Comparison of ENCODE assay signal across 17 cellular contexts in genomic region chr7:44060091-44060947, GRCh38. TPM values are rescaled to one million over a fixed set of nuclear protein-coding genes. Genes with fewer than 3 reads are reported as not detected.
DNase-seq lines count a peak whose midpoint lies in the region; ATAC-seq and TF ChIP-seq lines count a peak whose summit lies in the region.
"Had no signal": no experiment of that assay in that cellular context is flagged by ENCODE, and none has a peak within 500 bp of the region (broad histone marks: within the 10 kb centered on the region; RNA-seq: fewer than 3 reads in every experiment).

No MANE protein-coding gene starts in this region.

- no peak overlapping the region for H3K4me2 ChIP-seq in neural progenitor cell

- H3K4me3 ChIP-seq in upper lobe of right lung (no peak overlapping the region), neural progenitor cell (no peak overlapping the region)
- H3K4me3 ChIP-seq: breast epithelium had no signal

- H3K36me3 Mint-ChIP-seq in chondrocyte (ENCODE audit: low read depth): peaks cover 46% of the 10 kb centered on the region
- peaks cover 26% of the 10 kb centered on the region for H3K36me3 Mint-ChIP-seq in neural progenitor cell

- intact Hi-C loops in Right ventricle myocardium inferior (cut with DNase I): loop anchor here (10.0 kb wide), 1 partner anchor 424 kb away; no protein-coding TSS in a partner anchor
- intact Hi-C loops in Right ventricle myocardium superior (cut with DNase I): no loop called here
- intact Hi-C loops in upper lobe of right lung (cut with DNase I): no loop called here

- H3K9me3 ChIP-seq in upper lobe of right lung (no peaks in the 10 kb centered on the region), neural progenitor cell (ENCODE audit: low read depth) (no peaks in the 10 kb centered on the region)
- H3K9me3 ChIP-seq: breast epithelium had no signal

- no peaks in the 10 kb centered on the region for H3K79me2 ChIP-seq in neural progenitor cell (ENCODE audit: low read depth)

- H3K9ac ChIP-seq in neural progenitor cell: no peak overlapping the region

- in situ Hi-C loops in GM13977 (cut with MboI; ENCODE audit: low pct_unique_long_range_greater_than_20kb, low sequenced_read_pairs, unreplicated experiment): no loop called here

- ATAC-seq in Right ventricle myocardium inferior: peak; percentile 11
- ATAC-seq in Right ventricle myocardium superior (ENCODE audit: poor library complexity): no peak
- no peak for ATAC-seq in upper lobe of right lung
- ATAC-seq: esophagus mucosa had no signal

- peaks cover 12% of the 10 kb centered on the region for H3F3A ChIP-seq in neural progenitor cell (ENCODE audit: low read depth)

- no peak overlapping the region for H2AFZ ChIP-seq in neural progenitor cell (replicated peaks)

- H3K27me3 ChIP-seq in upper lobe of right lung (no peaks in the 10 kb centered on the region), neural progenitor cell (no peaks in the 10 kb centered on the region)
- H3K27me3 ChIP-seq: breast epithelium had no signal

- H3K27ac ChIP-seq in upper lobe of right lung (no peak overlapping the region), neural progenitor cell (no peak overlapping the region)
- H3K27ac ChIP-seq: breast epithelium had no signal

- H3K27me3 Mint-ChIP-seq in chondrocyte (ENCODE audit: low read depth) (no peaks in the 10 kb centered on the region), neural progenitor cell (ENCODE audit: insufficient read depth, low read depth) (peaks cover 6% of the 10 kb centered on the region)

- H3K4me1 Mint-ChIP-seq in chondrocyte (ENCODE audit: low read depth): peaks cover 9% of the 10 kb centered on the region
- peaks cover 9% of the 10 kb centered on the region for H3K4me1 Mint-ChIP-seq in neural progenitor cell

- DNase-seq in Right ventricle myocardium inferior (ENCODE audit: missing footprints) (peak; percentile 28), Right ventricle myocardium superior (no peak), chondrocyte (ENCODE audit: low spot score) (peak; percentile 64), mesenteric fat pad (ENCODE audit: low spot score) (peak; percentile 59), upper lobe of right lung (peak; percentile 55), cerebellar nuclear complex (lab: John Stamatoyannopoulos, UW) (no peak), neural progenitor cell (ENCODE audit: low spot score) (no peak), GM13977 (ENCODE audit: low spot score) (no peak)
- DNase-seq: DND-41; mammary epithelial cell; MM.1S; NCI-H1694; NK-92 treated with Interleukin-12 subunit alpha and Interleukin-12 subunit beta, amount 100 ng/mL, for 24 hours had no signal

- no peaks in the 10 kb centered on the region for H3K9me3 Mint-ChIP-seq in chondrocyte (ENCODE audit: low read depth)
- H3K9me3 Mint-ChIP-seq in neural progenitor cell: no peaks in the 10 kb centered on the region
- H3K9me3 Mint-ChIP-seq: neural crest cell had no signal

- peaks cover 3% of the 10 kb centered on the region for H3K4me1 ChIP-seq in upper lobe of right lung
- H3K4me1 ChIP-seq in neural progenitor cell: peaks cover 19% of the 10 kb centered on the region

- peaks cover 15% of the 10 kb centered on the region for H4K20me1 ChIP-seq in neural progenitor cell (ENCODE audit: low read depth)

- H3K27ac Mint-ChIP-seq in chondrocyte (ENCODE audit: unreplicated experiment): no peak overlapping the region
- no peak overlapping the region for H3K27ac Mint-ChIP-seq in neural progenitor cell

- H3K4me3 Mint-ChIP-seq in chondrocyte (ENCODE audit: unreplicated experiment): no peak overlapping the region
- H3K4me3 Mint-ChIP-seq in neural progenitor cell: no peak overlapping the region
- H3K4me3 Mint-ChIP-seq: neural crest cell had no signal

- H3K36me3 ChIP-seq in upper lobe of right lung: peaks cover 69% of the 10 kb centered on the region
- H3K36me3 ChIP-seq in neural progenitor cell: no peaks in the 10 kb centered on the region

- no peak for TF ChIP-seq CTCF in chondrocyte (IDR thresholded peaks at IDR 0.05)
- TF ChIP-seq CTCF in upper lobe of right lung (IDR thresholded peaks at IDR 0.05): no peak
- TF ChIP-seq CTCF in neural progenitor cell (IDR thresholded peaks at IDR 0.05): no peak
- TF ChIP-seq CTCF in GM13977 (IDR thresholded peaks at IDR 0.05; ENCODE audit: extremely low read depth, insufficient read depth, missing control alignments): no peak

RNA-seq across cellular contexts. Expression of gene PGAM2, which starts 5.0 kb away (rescaled TPM):
- total RNA-seq in Right ventricle myocardium inferior (1,123 TPM), Right ventricle myocardium superior (1,131 TPM), chondrocyte (0.25 to 0.41 TPM in 2 of 3 replicates, not detected in the other), mesenteric fat pad (not detected), upper lobe of right lung (1.1 TPM), neural progenitor cell (ENCODE audit: low replicate concordance) (11.2 and 11.3 TPM in 2 replicates)
- total RNA-seq: glomerular endothelial cell, mammary epithelial cell had no signal

RNA-seq across cellular contexts. Expression of gene DBNL, which starts 15.8 kb away (rescaled TPM):
- total RNA-seq in Right ventricle myocardium inferior (36.0 TPM), Right ventricle myocardium superior (28.0 TPM), chondrocyte (95.5 to 115 TPM (median 97.1 TPM) in 3 replicates), mesenteric fat pad (99.0 TPM), upper lobe of right lung (93.7 TPM), neural progenitor cell (ENCODE audit: low replicate concordance) (31.4 and 59.5 TPM in 2 replicates)

RNA-seq across cellular contexts. Expression of gene POLM, which starts 22.0 kb away (rescaled TPM):
- total RNA-seq in Right ventricle myocardium inferior: 16.1 TPM
- 15.5 TPM for total RNA-seq in Right ventricle myocardium superior
- 14.3 to 19.0 TPM (median 15.5 TPM) in 3 replicates for total RNA-seq in chondrocyte
- 15.5 TPM for total RNA-seq in mesenteric fat pad
- 26.8 TPM for total RNA-seq in upper lobe of right lung
- 5.9 and 16.4 TPM in 2 replicates for total RNA-seq in neural progenitor cell (ENCODE audit: low replicate concordance)

RNA-seq across cellular contexts. Expression of gene AEBP1, which starts 43.8 kb away (rescaled TPM):
- total RNA-seq in Right ventricle myocardium inferior (13.6 TPM), Right ventricle myocardium superior (12.4 TPM), chondrocyte (242 to 422 TPM (median 412 TPM) in 3 replicates), mesenteric fat pad (267 TPM), upper lobe of right lung (272 TPM), neural progenitor cell (ENCODE audit: low replicate concordance) (4.5 and 16.7 TPM in 2 replicates)

Comparison
In these comparisons a context has a peak if more than half of its experiments do, and no peak if none do; other contexts are left out.
1. DNase-seq: peak in Right ventricle myocardium inferior (single experiment), chondrocyte (single experiment), mesenteric fat pad (single experiment) and upper lobe of right lung (single experiment); none in Right ventricle myocardium superior (single experiment), cerebellar nuclear complex (0 of 2), neural progenitor cell (single experiment) and GM13977 (single experiment).
2. RNA of gene PGAM2, which starts 5.0 kb away (total RNA-seq): 1,131 TPM in Right ventricle myocardium superior (single experiment) and 1,123 TPM in Right ventricle myocardium inferior (single experiment); 11.2 to 11.3 TPM in neural progenitor cell, 1.1 TPM in upper lobe of right lung (single experiment), 0.25 to 0.41 TPM in chondrocyte and not detected in mesenteric fat pad (single experiment); every median in the first group is over 10 times any median in the second.